Comparison of ENCODE assay signal across 23 cellular contexts in genomic region chr13:104993708-104994107, GRCh38.
"Had no signal": no experiment of that assay in that cellular context is flagged by ENCODE, and none has a peak within 500 bp of the region (broad histone marks: within the 10 kb centered on the region; RNA-seq: fewer than 3 reads in every experiment).

No MANE protein-coding gene starts in this region.

- H3K27me3 ChIP-seq: gastrocnemius medialis, neutrophil, right lobe of liver, testis, transverse colon had no signal

- H3K4me1 ChIP-seq: gastrocnemius medialis, left ventricle myocardium inferior, right lobe of liver, testis, transverse colon had no signal

- H3K9me3 Mint-ChIP-seq: activated CD4-positive, alpha-beta memory T cell treated with anti-CD3 and anti-CD28 coated beads for 36 hours; activated CD4-positive, alpha-beta T cell treated with anti-CD3 and anti-CD28 coated beads, Interleukin-2, amount 10 ng/mL, durations not matched to agents 24 days and 14 days; dendritic cell treated with granulocyte-macrophage colony-stimulating factor and Interleukin-4, amounts not matched to agents 40 ng/mL and 50 ng/mL, for 4 days; nephron; T-helper 2 cell treated with Interferon-gamma antibody and Interleukin-4, amounts not matched to agents 5 μg/mL and 100 μg/mL, for 36 hours had no signal

- H3K27ac Mint-ChIP-seq: activated CD4-positive, alpha-beta memory T cell treated with anti-CD3 and anti-CD28 coated beads for 36 hours; activated CD4-positive, alpha-beta T cell treated with anti-CD3 and anti-CD28 coated beads, Interleukin-2, amount 10 ng/mL, durations not matched to agents 24 days and 14 days; activated naive CD4-positive, alpha-beta T cell treated with anti-CD3 and anti-CD28 coated beads, Interleukin-2, amount 50 U/mL, for 72 hours; dendritic cell treated with granulocyte-macrophage colony-stimulating factor and Interleukin-4, amounts not matched to agents 40 ng/mL and 50 ng/mL, for 4 days; nephron; T-helper 2 cell treated with Interferon-gamma antibody and Interleukin-4, amounts not matched to agents 5 μg/mL and 100 μg/mL, for 36 hours had no signal

- H3K36me3 ChIP-seq: gastrocnemius medialis, left ventricle myocardium inferior, neutrophil, right lobe of liver, transverse colon had no signal

- H3K4me1 Mint-ChIP-seq: activated CD4-positive, alpha-beta T cell treated with anti-CD3 and anti-CD28 coated beads, Interleukin-2, amount 10 ng/mL, durations not matched to agents 24 days and 14 days; central memory CD8-positive, alpha-beta T cell had no signal

- H3K36me3 Mint-ChIP-seq: activated CD4-positive, alpha-beta memory T cell treated with anti-CD3 and anti-CD28 coated beads for 36 hours; activated naive CD4-positive, alpha-beta T cell treated with anti-CD3 and anti-CD28 coated beads, Interleukin-2, amount 50 U/mL, for 72 hours had no signal

- DNase-seq: activated CD4-positive, alpha-beta memory T cell treated with anti-CD3 and anti-CD28 coated beads for 36 hours; activated CD4-positive, alpha-beta T cell treated with anti-CD3 and anti-CD28 coated beads, Interleukin-2, amount 10 ng/mL, durations not matched to agents 24 days and 14 days; activated CD4-positive, CD25-positive, alpha-beta regulatory T cell treated with anti-CD3 and anti-CD28 coated beads, Interleukin-2, amount 50 U/mL, for 72 hours; activated CD8-positive, alpha-beta memory T cell treated with anti-CD3 and anti-CD28 coated beads, Interleukin-2, amount 50 U/mL, for 4 hours; activated naive CD4-positive, alpha-beta T cell; activated T-cell treated with anti-CD3 and anti-CD28 coated beads, Interleukin-2, amount 50 U/mL, for 48 hours; gastrocnemius medialis; glutamatergic neuron; left ventricle myocardium inferior; right lobe of liver; stimulated activated CD4-positive, alpha-beta T cell treated with anti-CD3 and anti-CD28 coated beads, Interleukin-2, amount 100 ng/mL, for 48 hours; stimulated activated naive CD8-positive, alpha-beta T cell treated with anti-CD3 and anti-CD28 coated beads, Interleukin-15, Interleukin-2, amounts not matched to agents 100 U/mL and 50 U/mL, for 24 hours; T-helper 1 cell; testis; transverse colon had no signal

- H3K27ac ChIP-seq: epithelial cell of prostate, gastrocnemius medialis, left ventricle myocardium inferior, neutrophil, right lobe of liver, testis, transverse colon had no signal

- H3K4me3 ChIP-seq: gastrocnemius medialis, left ventricle myocardium inferior, lung, right lobe of liver, testis, transverse colon had no signal

- H3K4me3 Mint-ChIP-seq: activated CD4-positive, alpha-beta memory T cell treated with anti-CD3 and anti-CD28 coated beads for 36 hours; activated CD4-positive, alpha-beta T cell treated with anti-CD3 and anti-CD28 coated beads, Interleukin-2, amount 10 ng/mL, durations not matched to agents 24 days and 14 days; central memory CD8-positive, alpha-beta T cell; dendritic cell treated with granulocyte-macrophage colony-stimulating factor and Interleukin-4, amounts not matched to agents 40 ng/mL and 50 ng/mL, for 4 days; nephron; T-helper 2 cell treated with Interferon-gamma antibody and Interleukin-4, amounts not matched to agents 5 μg/mL and 100 μg/mL, for 36 hours had no signal

- H3K9me3 ChIP-seq: gastrocnemius medialis, left ventricle myocardium inferior, neutrophil, right lobe of liver, testis, transverse colon had no signal

- H3K27me3 Mint-ChIP-seq: activated CD4-positive, alpha-beta memory T cell treated with anti-CD3 and anti-CD28 coated beads for 36 hours; activated CD4-positive, alpha-beta T cell treated with anti-CD3 and anti-CD28 coated beads, Interleukin-2, amount 10 ng/mL, durations not matched to agents 24 days and 14 days; central memory CD8-positive, alpha-beta T cell; dendritic cell treated with granulocyte-macrophage colony-stimulating factor and Interleukin-4, amounts not matched to agents 40 ng/mL and 50 ng/mL, for 4 days had no signal

- ATAC-seq: activated naive CD4-positive, alpha-beta T cell treated with anti-CD3 and anti-CD28 coated beads, Interleukin-2, amount 50 U/mL, for 72 hours; gastrocnemius medialis; right lobe of liver; stimulated activated naive CD8-positive, alpha-beta T cell treated with anti-CD3 and anti-CD28 coated beads, Interleukin-15, Interleukin-2, amounts not matched to agents 100 U/mL and 50 U/mL, for 24 hours had no signal
